Comparison of ENCODE assay signal across 1 cellular context in the genomic region with DNA sequence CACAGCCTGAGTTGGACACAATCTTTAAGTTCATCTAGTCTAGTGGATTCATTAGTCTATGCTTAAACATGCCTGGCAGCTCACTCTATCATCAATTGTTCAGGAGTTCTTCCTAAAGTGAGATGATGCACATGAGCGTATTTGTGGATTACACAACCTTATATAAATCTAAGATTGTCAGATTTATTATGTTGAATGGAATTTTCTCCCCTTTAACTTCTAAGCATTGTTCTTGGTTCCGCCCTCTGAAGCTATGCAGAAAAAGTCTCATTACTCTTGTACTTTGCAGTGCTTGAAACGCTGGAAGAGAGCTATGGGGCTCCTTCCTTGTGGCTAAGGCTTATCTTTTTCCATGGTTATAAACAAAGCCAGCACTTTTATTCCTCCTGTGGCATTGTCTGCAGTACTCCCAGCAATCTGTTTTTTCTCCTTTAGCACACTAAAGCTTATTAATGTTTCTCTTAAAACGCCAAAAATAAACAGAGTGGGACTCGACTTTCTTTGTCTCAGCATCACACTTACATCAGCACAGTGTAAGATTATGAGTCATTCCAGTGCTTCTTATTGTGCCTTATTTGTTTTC.
TF ChIP-seq lines count a peak whose summit lies in the region.

No MANE protein-coding gene starts in this region.

TF ChIP-seq in GM23338, 12 proteins besides CTCF, POLR2A, EP300 and RAD21 (continued from another document):
- TF ChIP-seq, protein P1, sequence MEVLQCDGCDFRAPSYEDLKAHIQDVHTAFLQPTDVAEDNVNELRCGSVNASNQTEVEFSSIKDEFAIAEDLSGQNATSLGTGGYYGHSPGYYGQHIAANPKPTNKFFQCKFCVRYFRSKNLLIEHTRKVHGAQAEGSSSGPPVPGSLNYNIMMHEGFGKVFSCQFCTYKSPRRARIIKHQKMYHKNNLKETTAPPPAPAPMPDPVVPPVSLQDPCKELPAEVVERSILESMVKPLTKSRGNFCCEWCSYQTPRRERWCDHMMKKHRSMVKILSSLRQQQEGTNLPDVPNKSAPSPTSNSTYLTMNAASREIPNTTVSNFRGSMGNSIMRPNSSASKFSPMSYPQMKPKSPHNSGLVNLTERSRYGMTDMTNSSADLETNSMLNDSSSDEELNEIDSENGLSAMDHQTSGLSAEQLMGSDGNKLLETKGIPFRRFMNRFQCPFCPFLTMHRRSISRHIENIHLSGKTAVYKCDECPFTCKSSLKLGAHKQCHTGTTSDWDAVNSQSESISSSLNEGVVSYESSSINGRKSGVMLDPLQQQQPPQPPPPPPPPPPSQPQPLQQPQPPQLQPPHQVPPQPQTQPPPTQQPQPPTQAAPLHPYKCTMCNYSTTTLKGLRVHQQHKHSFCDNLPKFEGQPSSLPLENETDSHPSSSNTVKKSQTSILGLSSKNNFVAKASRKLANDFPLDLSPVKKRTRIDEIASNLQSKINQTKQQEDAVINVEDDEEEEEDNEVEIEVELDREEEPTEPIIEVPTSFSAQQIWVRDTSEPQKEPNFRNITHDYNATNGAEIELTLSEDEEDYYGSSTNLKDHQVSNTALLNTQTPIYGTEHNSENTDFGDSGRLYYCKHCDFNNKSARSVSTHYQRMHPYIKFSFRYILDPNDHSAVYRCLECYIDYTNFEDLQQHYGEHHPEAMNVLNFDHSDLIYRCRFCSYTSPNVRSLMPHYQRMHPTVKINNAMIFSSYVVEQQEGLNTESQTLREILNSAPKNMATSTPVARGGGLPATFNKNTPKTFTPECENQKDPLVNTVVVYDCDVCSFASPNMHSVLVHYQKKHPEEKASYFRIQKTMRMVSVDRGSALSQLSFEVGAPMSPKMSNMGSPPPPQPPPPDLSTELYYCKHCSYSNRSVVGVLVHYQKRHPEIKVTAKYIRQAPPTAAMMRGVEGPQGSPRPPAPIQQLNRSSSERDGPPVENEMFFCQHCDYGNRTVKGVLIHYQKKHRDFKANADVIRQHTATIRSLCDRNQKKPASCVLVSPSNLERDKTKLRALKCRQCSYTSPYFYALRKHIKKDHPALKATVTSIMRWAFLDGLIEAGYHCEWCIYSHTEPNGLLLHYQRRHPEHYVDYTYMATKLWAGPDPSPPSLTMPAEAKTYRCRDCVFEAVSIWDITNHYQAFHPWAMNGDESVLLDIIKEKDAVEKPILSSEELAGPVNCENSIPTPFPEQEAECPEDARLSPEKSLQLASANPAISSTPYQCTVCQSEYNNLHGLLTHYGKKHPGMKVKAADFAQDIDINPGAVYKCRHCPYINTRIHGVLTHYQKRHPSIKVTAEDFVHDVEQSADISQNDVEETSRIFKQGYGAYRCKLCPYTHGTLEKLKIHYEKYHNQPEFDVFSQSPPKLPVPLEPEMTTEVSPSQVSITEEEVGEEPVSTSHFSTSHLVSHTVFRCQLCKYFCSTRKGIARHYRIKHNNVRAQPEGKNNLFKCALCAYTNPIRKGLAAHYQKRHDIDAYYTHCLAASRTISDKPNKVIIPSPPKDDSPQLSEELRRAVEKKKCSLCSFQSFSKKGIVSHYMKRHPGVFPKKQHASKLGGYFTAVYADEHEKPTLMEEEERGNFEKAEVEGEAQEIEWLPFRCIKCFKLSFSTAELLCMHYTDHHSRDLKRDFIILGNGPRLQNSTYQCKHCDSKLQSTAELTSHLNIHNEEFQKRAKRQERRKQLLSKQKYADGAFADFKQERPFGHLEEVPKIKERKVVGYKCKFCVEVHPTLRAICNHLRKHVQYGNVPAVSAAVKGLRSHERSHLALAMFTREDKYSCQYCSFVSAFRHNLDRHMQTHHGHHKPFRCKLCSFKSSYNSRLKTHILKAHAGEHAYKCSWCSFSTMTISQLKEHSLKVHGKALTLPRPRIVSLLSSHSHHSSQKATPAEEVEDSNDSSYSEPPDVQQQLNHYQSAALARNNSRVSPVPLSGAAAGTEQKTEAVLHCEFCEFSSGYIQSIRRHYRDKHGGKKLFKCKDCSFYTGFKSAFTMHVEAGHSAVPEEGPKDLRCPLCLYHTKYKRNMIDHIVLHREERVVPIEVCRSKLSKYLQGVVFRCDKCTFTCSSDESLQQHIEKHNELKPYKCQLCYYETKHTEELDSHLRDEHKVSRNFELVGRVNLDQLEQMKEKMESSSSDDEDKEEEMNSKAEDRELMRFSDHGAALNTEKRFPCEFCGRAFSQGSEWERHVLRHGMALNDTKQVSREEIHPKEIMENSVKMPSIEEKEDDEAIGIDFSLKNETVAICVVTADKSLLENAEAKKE (CRISPR knock-in tag; IDR thresholded peaks at IDR 0.05), result no peak
- no peak for TF ChIP-seq STAT1 (IDR thresholded peaks at IDR 0.05; ENCODE audit: unreplicated experiment)
- TF ChIP-seq, protein P2, sequence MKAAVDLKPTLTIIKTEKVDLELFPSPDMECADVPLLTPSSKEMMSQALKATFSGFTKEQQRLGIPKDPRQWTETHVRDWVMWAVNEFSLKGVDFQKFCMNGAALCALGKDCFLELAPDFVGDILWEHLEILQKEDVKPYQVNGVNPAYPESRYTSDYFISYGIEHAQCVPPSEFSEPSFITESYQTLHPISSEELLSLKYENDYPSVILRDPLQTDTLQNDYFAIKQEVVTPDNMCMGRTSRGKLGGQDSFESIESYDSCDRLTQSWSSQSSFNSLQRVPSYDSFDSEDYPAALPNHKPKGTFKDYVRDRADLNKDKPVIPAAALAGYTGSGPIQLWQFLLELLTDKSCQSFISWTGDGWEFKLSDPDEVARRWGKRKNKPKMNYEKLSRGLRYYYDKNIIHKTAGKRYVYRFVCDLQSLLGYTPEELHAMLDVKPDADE (IDR thresholded peaks at IDR 0.05), result no peak
- no peak for TF ChIP-seq NANOG (IDR thresholded peaks at IDR 0.05; ENCODE audit: borderline replicate concordance)
- TF ChIP-seq EZH2 (IDR thresholded peaks at IDR 0.05; ENCODE audit: low read depth, unreplicated experiment), result no peak
- TF ChIP-seq EZH2phosphoT487 (IDR thresholded peaks at IDR 0.05; ENCODE audit: unreplicated experiment), result no peak
- no peak for TF ChIP-seq JUNB (IDR thresholded peaks at IDR 0.05; ENCODE audit: unreplicated experiment)
- no peak for TF ChIP-seq ZNF114 (CRISPR knock-in tag; IDR thresholded peaks at IDR 0.05)
- TF ChIP-seq POLR2AphosphoS5 (IDR thresholded peaks at IDR 0.05; ENCODE audit: low read depth), result no peak
- no peak for TF ChIP-seq ZNF331 (CRISPR knock-in tag; IDR thresholded peaks at IDR 0.05; ENCODE audit: low read depth)
- TF ChIP-seq, protein P3, sequence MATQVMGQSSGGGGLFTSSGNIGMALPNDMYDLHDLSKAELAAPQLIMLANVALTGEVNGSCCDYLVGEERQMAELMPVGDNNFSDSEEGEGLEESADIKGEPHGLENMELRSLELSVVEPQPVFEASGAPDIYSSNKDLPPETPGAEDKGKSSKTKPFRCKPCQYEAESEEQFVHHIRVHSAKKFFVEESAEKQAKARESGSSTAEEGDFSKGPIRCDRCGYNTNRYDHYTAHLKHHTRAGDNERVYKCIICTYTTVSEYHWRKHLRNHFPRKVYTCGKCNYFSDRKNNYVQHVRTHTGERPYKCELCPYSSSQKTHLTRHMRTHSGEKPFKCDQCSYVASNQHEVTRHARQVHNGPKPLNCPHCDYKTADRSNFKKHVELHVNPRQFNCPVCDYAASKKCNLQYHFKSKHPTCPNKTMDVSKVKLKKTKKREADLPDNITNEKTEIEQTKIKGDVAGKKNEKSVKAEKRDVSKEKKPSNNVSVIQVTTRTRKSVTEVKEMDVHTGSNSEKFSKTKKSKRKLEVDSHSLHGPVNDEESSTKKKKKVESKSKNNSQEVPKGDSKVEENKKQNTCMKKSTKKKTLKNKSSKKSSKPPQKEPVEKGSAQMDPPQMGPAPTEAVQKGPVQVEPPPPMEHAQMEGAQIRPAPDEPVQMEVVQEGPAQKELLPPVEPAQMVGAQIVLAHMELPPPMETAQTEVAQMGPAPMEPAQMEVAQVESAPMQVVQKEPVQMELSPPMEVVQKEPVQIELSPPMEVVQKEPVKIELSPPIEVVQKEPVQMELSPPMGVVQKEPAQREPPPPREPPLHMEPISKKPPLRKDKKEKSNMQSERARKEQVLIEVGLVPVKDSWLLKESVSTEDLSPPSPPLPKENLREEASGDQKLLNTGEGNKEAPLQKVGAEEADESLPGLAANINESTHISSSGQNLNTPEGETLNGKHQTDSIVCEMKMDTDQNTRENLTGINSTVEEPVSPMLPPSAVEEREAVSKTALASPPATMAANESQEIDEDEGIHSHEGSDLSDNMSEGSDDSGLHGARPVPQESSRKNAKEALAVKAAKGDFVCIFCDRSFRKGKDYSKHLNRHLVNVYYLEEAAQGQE (IDR thresholded peaks at IDR 0.05; ENCODE audit: unreplicated experiment), result no peak
